21 cellular contexts compared by ENCODE assay signal in genomic region chr10:44880090-44880715, GRCh38. TPM values are rescaled to one million over a fixed set of nuclear protein-coding genes. Genes with fewer than 3 reads are reported as not detected.
DNase-seq lines count a peak whose midpoint lies in the region; ATAC-seq and TF ChIP-seq lines count a peak whose summit lies in the region.
"Had no signal": no experiment of that assay in that cellular context is flagged by ENCODE, and none has a peak within 500 bp of the region (broad histone marks: within the 10 kb centered on the region; RNA-seq: fewer than 3 reads in every experiment).

No MANE protein-coding gene starts in this region.

- H3K23me2 ChIP-seq in H9 (ENCODE audit: insufficient read length, low read depth, low read length, poor library complexity, severe bottlenecking) = no peaks in the 10 kb centered on the region

- H3K18ac ChIP-seq in H9 (ENCODE audit: insufficient read length, low read depth, low read length) = no peak overlapping the region

- no peak for TF ChIP-seq CTCF in H9 (conservative IDR thresholded peaks at IDR 0.05)
- no peak for TF ChIP-seq CTCF in natural killer cell (IDR thresholded peaks at IDR 0.05)

- no peak overlapping the region for H3K4ac ChIP-seq in H9 (ENCODE audit: low read depth, low read length)

- no peak overlapping the region for H3K56ac ChIP-seq in H9 (ENCODE audit: insufficient read length, low read depth, low read length)

- H3K14ac ChIP-seq in H9 (ENCODE audit: insufficient read depth, low read length) = no peak overlapping the region

- H2BK120ac ChIP-seq in H9 (ENCODE audit: low read depth, low read length, poor library complexity, severe bottlenecking) = no peak overlapping the region

- intact Hi-C loops in natural killer cell (cut with micrococcal nuclease) = no loop called here

- no peaks in the 10 kb centered on the region for H3K36me3 ChIP-seq in BLaER1
- H3K36me3 ChIP-seq: gastrocnemius medialis, left lung, ovary, right lobe of liver had no signal

- H3K27me3 ChIP-seq in BLaER1 (no peaks in the 10 kb centered on the region), H9 (ENCODE audit: insufficient read depth, low read length) (no peaks in the 10 kb centered on the region; the same call in 1 of the 2 replicates)
- H3K27me3 ChIP-seq: gastrocnemius medialis, ovary, right lobe of liver had no signal

- peak overlapping the region; percentile 86; the same call in 1 of the 2 replicates for H3K4me2 ChIP-seq in BLaER1
- no peak overlapping the region for H3K4me2 ChIP-seq in H9 (ENCODE audit: insufficient read depth, insufficient read length, low read length)

- H3K4me1 ChIP-seq in BLaER1 (peaks cover 44% of the 10 kb centered on the region), H9 (ENCODE audit: insufficient read depth, low read length) (no peaks in the 10 kb centered on the region)

- H4K20me1 ChIP-seq in BLaER1 (no peaks in the 10 kb centered on the region), H9 (ENCODE audit: control insufficient read depth, insufficient read depth, insufficient read length) (no peaks in the 10 kb centered on the region)

- H2BK20ac ChIP-seq in H9 (ENCODE audit: low read depth, low read length, poor library complexity, severe bottlenecking) = no peak overlapping the region

- no peak overlapping the region for H4K91ac ChIP-seq in H9 (ENCODE audit: insufficient read length, low read depth, low read length)

- H3K9ac ChIP-seq in BLaER1 (no peak overlapping the region), H9 (ENCODE audit: extremely low read depth, insufficient read length, low read length) (no peak overlapping the region)

- H3K4me3 Mint-ChIP-seq in H9 = peak overlapping the region; percentile 16 to 70; a peak in 1 of 5 replicates
- peak overlapping the region; percentile 51 for H3K4me3 Mint-ChIP-seq in natural killer cell

- no peaks in the 10 kb centered on the region for H3K79me2 ChIP-seq in H9 (ENCODE audit: insufficient read depth, low read length)

- H3K9me3 ChIP-seq in BLaER1 (no peaks in the 10 kb centered on the region), H9 (ENCODE audit: control insufficient read depth, low read depth, low read length) (no peaks in the 10 kb centered on the region)
- H3K9me3 ChIP-seq: gastrocnemius medialis, left lung, ovary, right lobe of liver had no signal

- H3T11ph ChIP-seq in H9 (ENCODE audit: low read length) = no peak overlapping the region

- H3K27me3 Mint-ChIP-seq in H9 (ENCODE audit: low read depth) (peaks cover 26% of the 10 kb centered on the region), natural killer cell (ENCODE audit: low read depth in 2 of 2) (peaks cover 19 to 31% of the 10 kb centered on the region in 2 donors)

- no peak overlapping the region for H2AK5ac ChIP-seq in H9 (ENCODE audit: insufficient read length, low read length)

- no peak overlapping the region for H3K23ac ChIP-seq in H9 (ENCODE audit: insufficient read length, low read depth, low read length)

- H3K27ac ChIP-seq in BLaER1 (no peak overlapping the region), H9 (ENCODE audit: insufficient read length, low read depth, low read length) (no peak overlapping the region)
- H3K27ac ChIP-seq: left lung, right lobe of liver had no signal

- DNase-seq in H9 (no peak), ecto neural progenitor cell (ENCODE audit: low spot score) (peak; percentile 39), natural killer cell (no peak), NCI-H510A treated with DMSO at 0.1 percent for 48 hours (lab: John Stamatoyannopoulos, UW) (no peak), NCI-H774 (lab: John Stamatoyannopoulos, UW) (no peak), SHP77 (lab: John Stamatoyannopoulos, UW) (no peak), NCI-H345 (lab: John Stamatoyannopoulos, UW) (no peak)
- DNase-seq: COR-L47, cortex of kidney, EL, gastrocnemius medialis, KG1, left lung, NCI-H2081 treated with DMSO at 0.1 percent for 48 hours, NCI-H526, right lobe of liver, SHP77 treated with DMSO at 0.1 percent for 48 hours had no signal

- no peak overlapping the region for H2BK5ac ChIP-seq in H9 (ENCODE audit: insufficient read length, low read length)

- H2AFZ ChIP-seq in H9 (ENCODE audit: low read length) = no peak overlapping the region

- H3K79me1 ChIP-seq in H9 (ENCODE audit: insufficient read depth, low read depth, low read length, poor library complexity, severe bottlenecking) = no peaks in the 10 kb centered on the region

- no peak overlapping the region for H4K5ac ChIP-seq in H9 (ENCODE audit: insufficient read length, low read depth, low read length)

- no peak overlapping the region for H3K4me3 ChIP-seq in BLaER1
- H3K4me3 ChIP-seq: right lobe of liver had no signal

- H2BK12ac ChIP-seq in H9 (ENCODE audit: insufficient read length, low read depth, low read length) = no peak overlapping the region

- H3K27ac Mint-ChIP-seq in H9 (no peak overlapping the region), natural killer cell (no peak overlapping the region)

- no peak overlapping the region for H2BK15ac ChIP-seq in H9 (ENCODE audit: low read depth, low read length)

- ATAC-seq in natural killer cell = no peak
- ATAC-seq: HCT116 had no signal

- H4K8ac ChIP-seq in H9 (replicated peaks; ENCODE audit: insufficient read length, low read depth, low read length) = no peak overlapping the region

- no peaks in the 10 kb centered on the region for H3K36me3 Mint-ChIP-seq in H9 (ENCODE audit: insufficient read depth in 1 of 3, low read depth in 3 of 3)
- no peaks in the 10 kb centered on the region for H3K36me3 Mint-ChIP-seq in natural killer cell

- H3K9me3 Mint-ChIP-seq in H9 (no peaks in the 10 kb centered on the region), natural killer cell (no peaks in the 10 kb centered on the region)

- H3K4me1 Mint-ChIP-seq in H9 = peaks cover 25 to 26% of the 10 kb centered on the region in 2 experiments
- H3K4me1 Mint-ChIP-seq in natural killer cell = peaks cover 21 to 34% of the 10 kb centered on the region in 2 donors

- WGBS in H9 (ENCODE audit: extremely low coverage, insufficient read length, low lambda C conversion rate) = 100% methylated on average over 1 of the region's 17 CpGs

RNA-seq across cellular contexts. Expression of gene TMEM72, which starts 30.9 kb away (rescaled TPM):
- total RNA-seq in H9 (2021) = not detected in 2 replicates
- not detected for total RNA-seq in natural killer cell
- total RNA-seq: gastrocnemius medialis, mucosa of gallbladder, ovary, right lobe of liver had no signal
